ENCODE assay signal across 22 cellular contexts in genomic region chr17:15657868-15658775, GRCh38. TPM values are rescaled to one million over a fixed set of nuclear protein-coding genes. Genes with fewer than 3 reads are reported as not detected.
A peak's percentile ranks its signal among the peaks of the same experiment; 100 is the strongest.
DNase-seq lines count a peak whose midpoint lies in the region; ATAC-seq and TF ChIP-seq lines count a peak whose summit lies in the region.
"Had no signal": no experiment of that assay in that cellular context is flagged by ENCODE, and none has a peak within 500 bp of the region (broad histone marks: within the 10 kb centered on the region; RNA-seq: fewer than 3 reads in every experiment).

No MANE protein-coding gene starts in this region.

- no peaks in the 10 kb centered on the region for H3F3A ChIP-seq in SK-N-SH (replicated peaks; ENCODE audit: insufficient read depth)

- peaks cover 3 to 19% of the 10 kb centered on the region in 2 experiments for H3K36me3 ChIP-seq in SK-N-SH (replicated peaks in 1 of 2; ENCODE audit: control insufficient read depth in 1 of 2, insufficient read depth in 2 of 2, low read length in 1 of 2)
- no peaks in the 10 kb centered on the region for H3K36me3 ChIP-seq in suprapubic skin
- H3K36me3 ChIP-seq: MG63 had no signal

- WGBS in SK-N-SH (ENCODE audit: low lambda C conversion rate): 88% methylated on average over 5 of the region's 5 CpGs
- 75% methylated on average over 5 of the region's 5 CpGs for WGBS in suprapubic skin

- TF ChIP-seq EP300 in SK-N-SH (IDR thresholded peaks at IDR 0.05; ENCODE audit: borderline replicate concordance in 1 of 2, low read depth in 1 of 2, low read length in 1 of 2): no peak
- no peak for TF ChIP-seq EP300 in suprapubic skin (IDR thresholded peaks at IDR 0.05)

- H2AFZ ChIP-seq in SK-N-SH (ENCODE audit: low read depth): no peak overlapping the region

- no peak overlapping the region for H3K4me3 ChIP-seq in SK-N-SH (ENCODE audit: low read depth in 2 of 2, low read length in 1 of 2)
- H3K4me3 ChIP-seq in suprapubic skin: no peak overlapping the region
- H3K4me3 ChIP-seq: MG63, skin epidermis had no signal

- peak; percentile 24 for DNase-seq in HT-29 (ENCODE audit: low spot score)
- no peak for DNase-seq in SK-N-SH
- peak; percentile 95 to 98 for DNase-seq in foreskin keratinocyte
- no peak for DNase-seq in suprapubic skin (ENCODE audit: low spot score in 2 of 2)
- DNase-seq in DMS153 treated with DMSO at 0.1 percent for 48 hours (lab: John Stamatoyannopoulos, UW; ENCODE audit: unreplicated experiment): no peak
- no peak for DNase-seq in NCI-H2107 (lab: John Stamatoyannopoulos, UW)
- no peak for DNase-seq in activated CD4-positive, alpha-beta T cell treated with anti-CD3 and anti-CD28 coated beads, Interleukin-2, amount 50 U/mL, for 1 hour
- DNase-seq: activated CD4-positive, alpha-beta T cell treated with anti-CD3 and anti-CD28 coated beads, Interleukin-2, amount 10 ng/mL, durations not matched to agents 7 days and 5 days; caudate nucleus; HCEC 1CT; head of caudate nucleus; IMR-90; left colon; MG63; naive thymus-derived CD8-positive, alpha-beta T cell; NCI-H1436; NCI-H2171; NCI-H524 treated with DMSO at 0.1 percent for 48 hours; stimulated activated CD4-positive, alpha-beta T cell treated with anti-CD3 and anti-CD28 coated beads, Interleukin-1b, Interleukin-23, amount 100 ng/mL, for 48 hours; T1000 had no signal

- no peaks in the 10 kb centered on the region for H3K79me2 ChIP-seq in SK-N-SH (ENCODE audit: insufficient read depth)

- no peak for TF ChIP-seq CTCF in SK-N-SH (IDR thresholded peaks at IDR 0.05)
- no peak for TF ChIP-seq CTCF in foreskin keratinocyte (conservative IDR thresholded peaks at IDR 0.05)
- TF ChIP-seq CTCF in suprapubic skin (IDR thresholded peaks at IDR 0.05): no peak

- H3K9me2 ChIP-seq in SK-N-SH: no peaks in the 10 kb centered on the region

- no peak overlapping the region for H3K9ac ChIP-seq in SK-N-SH

- H3K4me1 ChIP-seq in SK-N-SH (ENCODE audit: control insufficient read depth in 1 of 2, insufficient read depth in 2 of 2, low read depth in 1 of 2, low read length in 1 of 2) (peaks cover 0 to 9% of the 10 kb centered on the region in 2 experiments; a peak in 1 of 4 replicates), foreskin keratinocyte (peaks cover 43% of the 10 kb centered on the region), suprapubic skin (peaks cover 10% of the 10 kb centered on the region)

- no peak for TF ChIP-seq RAD21 in SK-N-SH (IDR thresholded peaks at IDR 0.05; ENCODE audit: low read length)

- ATAC-seq in foreskin keratinocyte: peak; percentile 79
- ATAC-seq: left colon; naive thymus-derived CD8-positive, alpha-beta T cell had no signal

- H3K9me3 ChIP-seq in SK-N-SH (no peaks in the 10 kb centered on the region), suprapubic skin (no peaks in the 10 kb centered on the region)
- H3K9me3 ChIP-seq: MG63 had no signal

- no peak for TF ChIP-seq POLR2A in suprapubic skin (IDR thresholded peaks at IDR 0.05)

- H3K4me2 ChIP-seq in SK-N-SH: no peak overlapping the region

- CTCF ChIA-PET in SK-N-SH (lab: Yijun Ruan, JAX): interaction anchor here (1.0 kb wide), 1 partner anchor 9 kb away, joined by 3 read pairs; no protein-coding TSS in a partner anchor

- H3K27me3 ChIP-seq in SK-N-SH (ENCODE audit: insufficient read depth) (no peaks in the 10 kb centered on the region), foreskin keratinocyte (no peaks in the 10 kb centered on the region), suprapubic skin (no peaks in the 10 kb centered on the region)
- H3K27me3 ChIP-seq: MG63 had no signal

- H4K20me1 ChIP-seq in SK-N-SH (ENCODE audit: insufficient read depth): no peaks in the 10 kb centered on the region

- H3K27ac ChIP-seq in SK-N-SH (ENCODE audit: low read depth in 2 of 2, low read length in 1 of 2): no peak overlapping the region
- peak overlapping the region; percentile 92 for H3K27ac ChIP-seq in foreskin keratinocyte
- peak overlapping the region; percentile 62 for H3K27ac ChIP-seq in suprapubic skin

- POLR2A ChIA-PET in SK-N-SH (lab: Yijun Ruan, JAX): no interaction called here

TF ChIP-seq in SK-N-SH, 30 proteins besides CTCF, POLR2A, EP300 and RAD21:
- TF ChIP-seq FOSL2 (IDR thresholded peaks at IDR 0.05; ENCODE audit: borderline replicate concordance, low read depth) (peak; percentile 6; the same call in 1 of the 2 replicates), ELF1 (IDR thresholded peaks at IDR 0.05) (no peak)

RNA-seq across cellular contexts. Expression of gene TRIM16, which starts 26.0 kb away (rescaled TPM):
- total RNA-seq in HT-29 (2014; rRNA removed; shearing (Covaris generic)): 38.4 and 41.7 TPM in 2 replicates
- 24.8 and 30.7 TPM in 2 replicates for polyA plus RNA-seq in SK-N-SH (2012; rRNA removed)
- polyA plus RNA-seq in SK-N-SH (2012; cell fraction: cytosol; rRNA removed): 25.8 and 31.1 TPM in 2 replicates
- polyA plus RNA-seq in SK-N-SH (2012; cell fraction: nucleus; rRNA removed): 40.4 and 47.3 TPM in 2 replicates
- 56.5 and 72.8 TPM in 2 replicates for total RNA-seq in foreskin keratinocyte
- polyA plus RNA-seq in foreskin keratinocyte: 43.3 and 49.1 TPM in 2 replicates
- 10 to 100 TPM; 52.8 to 92.1 (median 63.8) TPM for total RNA-seq in suprapubic skin

RNA-seq across cellular contexts. Expression of gene FBXW10B, which starts 38.6 kb away (rescaled TPM):
- total RNA-seq in HT-29 (2014; rRNA removed; shearing (Covaris generic)): 0.31 and 0.43 TPM in 2 replicates
- polyA plus RNA-seq in SK-N-SH (2012; rRNA removed): 0.46 and 1.7 TPM in 2 replicates
- 0.13 and 0.21 TPM in 2 replicates for polyA plus RNA-seq in SK-N-SH (2012; cell fraction: cytosol; rRNA removed)
- polyA plus RNA-seq in SK-N-SH (2012; cell fraction: nucleus; rRNA removed): 5.7 and 7.0 TPM in 2 replicates
- total RNA-seq in foreskin keratinocyte: 1.4 and 2.3 TPM in 2 replicates
- 0.25 and 0.59 TPM in 2 replicates for polyA plus RNA-seq in foreskin keratinocyte
- 1 to 10 TPM; 2.8 to 4.0 (median 3.6) TPM for total RNA-seq in suprapubic skin
- polyA plus RNA-seq: CD14-positive monocyte; naive thymus-derived CD8-positive, alpha-beta T cell had no signal

RNA-seq across cellular contexts. Expression of gene ZNF286A, which starts 41.4 kb away (rescaled TPM):
- total RNA-seq in HT-29 (2014; rRNA removed; shearing (Covaris generic)): 4.6 and 14.1 TPM in 2 replicates
- polyA plus RNA-seq in SK-N-SH (2012; rRNA removed): 16.5 and 17.1 TPM in 2 replicates
- polyA plus RNA-seq in SK-N-SH (2012; cell fraction: cytosol; rRNA removed): 18.3 and 18.7 TPM in 2 replicates
- polyA plus RNA-seq in SK-N-SH (2012; cell fraction: nucleus; rRNA removed): 17.8 and 18.3 TPM in 2 replicates
- 22.6 and 24.8 TPM in 2 replicates for total RNA-seq in foreskin keratinocyte
- 10.8 and 11.5 TPM in 2 replicates for polyA plus RNA-seq in foreskin keratinocyte
- total RNA-seq in suprapubic skin: 10 to 100 TPM; 12.9 to 22.3 (median 19.4) TPM

Comparison
In these comparisons a context has a peak if more than half of its experiments do, and no peak if none do; other contexts are left out.
1. DNase-seq: peak in HT-29 (single experiment) and foreskin keratinocyte (2 of 2); none in SK-N-SH (single experiment), suprapubic skin (0 of 2), DMS153 treated with DMSO at 0.1 percent for 48 hours (single experiment), NCI-H2107 (single experiment) and activated CD4-positive, alpha-beta T cell treated with anti-CD3 and anti-CD28 coated beads, Interleukin-2, amount 50 U/mL, for 1 hour (single experiment).
2. H3K27ac ChIP-seq: peak in foreskin keratinocyte (single experiment) and suprapubic skin (single experiment); none in SK-N-SH (0 of 2).